ENCODE assay signal across 8 cellular contexts in genomic region chr4:11623726-11624037, GRCh38.
DNase-seq lines count a peak whose midpoint lies in the region; ATAC-seq and TF ChIP-seq lines count a peak whose summit lies in the region.

No MANE protein-coding gene starts in this region.

- H3K27ac Mint-ChIP-seq in chondrocyte (ENCODE audit: unreplicated experiment) = no peak overlapping the region

- H2BK120ac ChIP-seq in mesendoderm (ENCODE audit: low read depth, low read length) = no peak overlapping the region

- H3K4me3 ChIP-seq in MM.1S (ENCODE audit: low read length) (no peak overlapping the region), mesendoderm (ENCODE audit: low read length) (no peak overlapping the region), Karpas-422 (ENCODE audit: low read length) (no peak overlapping the region)

- no peak overlapping the region for H3K56ac ChIP-seq in mesendoderm (ENCODE audit: low read length)

- no peak overlapping the region for H3K9ac ChIP-seq in MM.1S (ENCODE audit: low read length)
- no peak overlapping the region for H3K9ac ChIP-seq in mesendoderm (ENCODE audit: low read length)
- no peak overlapping the region for H3K9ac ChIP-seq in Karpas-422 (ENCODE audit: low read length)

- CTCF ChIA-PET in GM10248 (lab: Yijun Ruan, JAX) = interaction anchor here (0.9 kb wide), 1 partner anchor 115 kb away, joined by 3 read pairs; no protein-coding TSS in a partner anchor

- H3K79me2 ChIP-seq in MM.1S (ENCODE audit: low read length) (no peaks in the 10 kb centered on the region), mesendoderm (ENCODE audit: control insufficient read depth, insufficient read depth, low read length) (no peaks in the 10 kb centered on the region), Karpas-422 (ENCODE audit: low read length) (no peaks in the 10 kb centered on the region)

- no peak overlapping the region for H2AFZ ChIP-seq in MM.1S (ENCODE audit: low read length)
- no peak overlapping the region for H2AFZ ChIP-seq in Karpas-422 (ENCODE audit: low read length)

- H3K27me3 Mint-ChIP-seq in chondrocyte (ENCODE audit: low read depth) = peaks cover 6% of the 10 kb centered on the region

- no peak overlapping the region for H2AK5ac ChIP-seq in mesendoderm (ENCODE audit: low read length)

- no peak for ATAC-seq in GM18498 (IDR thresholded peaks at IDR 0.05; ENCODE audit: unreplicated experiment)
- ATAC-seq in HG03025 (IDR thresholded peaks at IDR 0.05; ENCODE audit: low FRiP score, unreplicated experiment) = no peak

- H3F3A ChIP-seq in MM.1S (ENCODE audit: insufficient read depth, low read length) = no peaks in the 10 kb centered on the region

- TF ChIP-seq CTCF in GM10248 (IDR thresholded peaks at IDR 0.05; ENCODE audit: control extremely low read depth, extremely low read depth, low read depth, missing control alignments) = peak; percentile 19
- TF ChIP-seq CTCF in MM.1S (IDR thresholded peaks at IDR 0.05; ENCODE audit: low read length) = peak; percentile 33
- peak; percentile 67 for TF ChIP-seq CTCF in chondrocyte (IDR thresholded peaks at IDR 0.05)

- DNase-seq in GM10248 (ENCODE audit: extremely low spot score) (no peak), MM.1S (peak; percentile 38), chondrocyte (ENCODE audit: low spot score) (no peak), mesendoderm (peak; percentile 65), Karpas-422 (no peak)
- DNase-seq in effector CD8-positive, alpha-beta T cell (lab: John Stamatoyannopoulos, UW) = no peak

- no peak overlapping the region for H4K8ac ChIP-seq in mesendoderm (ENCODE audit: low read depth, low read length)

- no peaks in the 10 kb centered on the region for H3K4me1 Mint-ChIP-seq in chondrocyte (ENCODE audit: low read depth)

- no peak overlapping the region for H3K27ac ChIP-seq in MM.1S (ENCODE audit: low read length)
- no peak overlapping the region for H3K27ac ChIP-seq in mesendoderm (ENCODE audit: low read depth, low read length)
- no peak overlapping the region for H3K27ac ChIP-seq in Karpas-422 (ENCODE audit: low read length)

- no peak overlapping the region for H4K5ac ChIP-seq in mesendoderm (ENCODE audit: low read length)

- H3K27me3 ChIP-seq in MM.1S (replicated peaks; ENCODE audit: insufficient read depth, low read length) (no peaks in the 10 kb centered on the region), mesendoderm (ENCODE audit: insufficient read depth, low read length, poor library complexity) (no peaks in the 10 kb centered on the region), Karpas-422 (ENCODE audit: low read length) (no peaks in the 10 kb centered on the region)

- H3K36me3 Mint-ChIP-seq in chondrocyte (ENCODE audit: low read depth) = no peaks in the 10 kb centered on the region

- no peak overlapping the region for H3K4me2 ChIP-seq in MM.1S (ENCODE audit: low read depth, low read length)
- no peak overlapping the region for H3K4me2 ChIP-seq in mesendoderm (ENCODE audit: low read length)
- no peak overlapping the region for H3K4me2 ChIP-seq in Karpas-422 (ENCODE audit: low read depth, low read length, poor library complexity, severe bottlenecking)

- no peak overlapping the region for H3K4ac ChIP-seq in mesendoderm (ENCODE audit: low read depth, low read length)

- no peaks in the 10 kb centered on the region for H4K20me1 ChIP-seq in MM.1S (ENCODE audit: insufficient read depth, low read length)
- H4K20me1 ChIP-seq in Karpas-422 (ENCODE audit: insufficient read depth, low read depth, low read length) = no peaks in the 10 kb centered on the region

- H3K4me3 Mint-ChIP-seq in chondrocyte (ENCODE audit: unreplicated experiment) = no peak overlapping the region

- H2BK15ac ChIP-seq in mesendoderm (replicated peaks; ENCODE audit: low read depth) = no peak overlapping the region

- no peaks in the 10 kb centered on the region for H3K9me3 ChIP-seq in MM.1S (replicated peaks; ENCODE audit: insufficient read depth, low read length)
- H3K9me3 ChIP-seq in Karpas-422 (ENCODE audit: low read length) = no peaks in the 10 kb centered on the region; the same call in 1 of the 2 replicates

- peaks cover 8% of the 10 kb centered on the region for H3K9me3 Mint-ChIP-seq in chondrocyte (ENCODE audit: low read depth)

- H3K79me1 ChIP-seq in mesendoderm (ENCODE audit: low read length) = no peaks in the 10 kb centered on the region

- POLR2A ChIA-PET in GM10248 (lab: Yijun Ruan, JAX) = no interaction called here

- H3K36me3 ChIP-seq in MM.1S (replicated peaks; ENCODE audit: insufficient read depth, low read length) (no peaks in the 10 kb centered on the region), mesendoderm (ENCODE audit: control insufficient read depth, insufficient read depth, low read length) (no peaks in the 10 kb centered on the region), Karpas-422 (ENCODE audit: insufficient read depth, low read length) (no peaks in the 10 kb centered on the region)

- WGBS in mesendoderm (ENCODE audit: extremely low coverage, insufficient coverage, low lambda C conversion rate) = no CpG with 5 or more reads among the region's 1 CpG

- no peak overlapping the region for H3K18ac ChIP-seq in mesendoderm (ENCODE audit: low read length)

- no peak overlapping the region for H2BK5ac ChIP-seq in mesendoderm (ENCODE audit: low read length)

- H3K9me2 ChIP-seq in MM.1S (replicated peaks; ENCODE audit: insufficient read depth, low read length) (no peaks in the 10 kb centered on the region), Karpas-422 (replicated peaks; ENCODE audit: insufficient read depth, low read length) (no peaks in the 10 kb centered on the region)

- no peaks in the 10 kb centered on the region for H3K4me1 ChIP-seq in MM.1S (ENCODE audit: low read length)
- no peaks in the 10 kb centered on the region for H3K4me1 ChIP-seq in mesendoderm (ENCODE audit: control insufficient read depth, low read depth, low read length)
- no peaks in the 10 kb centered on the region for H3K4me1 ChIP-seq in Karpas-422 (ENCODE audit: low read length)

- H3K23ac ChIP-seq in mesendoderm (ENCODE audit: low read length) = no peak overlapping the region

Comparison
In these comparisons a context has a peak if more than half of its experiments do, and no peak if none do; other contexts are left out.
1. DNase-seq: peak in MM.1S (single experiment) and mesendoderm (single experiment); none in GM10248 (single experiment), chondrocyte (single experiment), effector CD8-positive, alpha-beta T cell (single experiment) and Karpas-422 (single experiment).
2. Peak in every context shown above with its lines, with median percentiles within 50 percentile points of each other: CTCF ChIP-seq.